ENCODE assay signal across 1 cellular context in genomic region chr2:10057231-10058107, GRCh38.
TF ChIP-seq lines count a peak whose summit lies in the region.

No MANE protein-coding gene starts in this region.

TF ChIP-seq in HepG2, 621 proteins besides CTCF, POLR2A, EP300 and RAD21 (continued from another document and continues in another):
- no peak for TF ChIP-seq CREB1 (IDR thresholded peaks at IDR 0.05)
- no peak for TF ChIP-seq CREB1 (CRISPR knock-in tag; IDR thresholded peaks at IDR 0.05)
- no peak for TF ChIP-seq PRMT3 (CRISPR knock-in tag; IDR thresholded peaks at IDR 0.05; ENCODE audit: borderline replicate concordance, low read depth)
- TF ChIP-seq KAT7 (CRISPR knock-in tag; IDR thresholded peaks at IDR 0.05; ENCODE audit: borderline replicate concordance) = no peak
- TF ChIP-seq HBP1 (CRISPR knock-in tag; IDR thresholded peaks at IDR 0.05; ENCODE audit: low read depth) = no peak
- no peak for TF ChIP-seq KMT2A (CRISPR knock-in tag; IDR thresholded peaks at IDR 0.05)
- no peak for TF ChIP-seq REL (CRISPR knock-in tag; conservative IDR thresholded peaks at IDR 0.05)
- no peak for TF ChIP-seq ARNT (IDR thresholded peaks at IDR 0.05)
- TF ChIP-seq ZNF124 (CRISPR knock-in tag; IDR thresholded peaks at IDR 0.05) = no peak
- no peak for TF ChIP-seq TEAD2 (CRISPR knock-in tag; IDR thresholded peaks at IDR 0.05)
- TF ChIP-seq ZNF83 (CRISPR knock-in tag; IDR thresholded peaks at IDR 0.05; ENCODE audit: borderline replicate concordance) = no peak
- TF ChIP-seq ZNF652 (CRISPR knock-in tag; IDR thresholded peaks at IDR 0.05; ENCODE audit: borderline replicate concordance, low read depth) = no peak
- TF ChIP-seq TRAFD1 (CRISPR knock-in tag; IDR thresholded peaks at IDR 0.05; ENCODE audit: borderline replicate concordance) = no peak
- TF ChIP-seq ZFP36 (IDR thresholded peaks at IDR 0.05; ENCODE audit: borderline replicate concordance, low read depth, low read length, partially characterized antibody) = no peak
- no peak for TF ChIP-seq ZNF670 (CRISPR knock-in tag; IDR thresholded peaks at IDR 0.05; ENCODE audit: borderline replicate concordance)
- no peak for TF ChIP-seq HOXA5 (CRISPR knock-in tag; IDR thresholded peaks at IDR 0.05)
- peak; percentile 17; the same call in 1 of the 2 replicates for TF ChIP-seq KDM2A (CRISPR knock-in tag; IDR thresholded peaks at IDR 0.05; ENCODE audit: borderline replicate concordance, low read depth)
- TF ChIP-seq CC2D1A (CRISPR knock-in tag; IDR thresholded peaks at IDR 0.05) = no peak
- TF ChIP-seq ZNF781 (CRISPR knock-in tag; IDR thresholded peaks at IDR 0.05; ENCODE audit: borderline replicate concordance, not compliant biosample characterization) = no peak
- TF ChIP-seq SMC3 (IDR thresholded peaks at IDR 0.05; ENCODE audit: low read length) = no peak
- no peak for TF ChIP-seq NFE2L2 (IDR thresholded peaks at IDR 0.05; ENCODE audit: low read length)
- TF ChIP-seq ZNF468 (CRISPR knock-in tag; IDR thresholded peaks at IDR 0.05) = no peak
- no peak for TF ChIP-seq MBD4 (IDR thresholded peaks at IDR 0.05; ENCODE audit: borderline replicate concordance, low read length)
- no peak for TF ChIP-seq NBN (conservative IDR thresholded peaks at IDR 0.05)
- TF ChIP-seq NFE2L1 (CRISPR knock-in tag; IDR thresholded peaks at IDR 0.05; ENCODE audit: borderline replicate concordance) = no peak
- TF ChIP-seq HNRNPK (IDR thresholded peaks at IDR 0.05; ENCODE audit: low read depth, low read length, poor library complexity, severe bottlenecking) = no peak
- no peak for TF ChIP-seq PRPF4 (IDR thresholded peaks at IDR 0.05; ENCODE audit: low read depth, low read length, poor library complexity, severe bottlenecking)
- TF ChIP-seq ZNF513 (CRISPR knock-in tag; conservative IDR thresholded peaks at IDR 0.05) = no peak
- TF ChIP-seq ZNF562 (CRISPR knock-in tag; IDR thresholded peaks at IDR 0.05; ENCODE audit: borderline replicate concordance) = no peak
- TF ChIP-seq PAX8 (CRISPR knock-in tag; IDR thresholded peaks at IDR 0.05; ENCODE audit: borderline replicate concordance) = no peak
- no peak for TF ChIP-seq CHD4 (IDR thresholded peaks at IDR 0.05; ENCODE audit: borderline replicate concordance, low read length)
- no peak for TF ChIP-seq ZNF138 (CRISPR knock-in tag; IDR thresholded peaks at IDR 0.05; ENCODE audit: low read depth)
- TF ChIP-seq ZFAT (CRISPR knock-in tag; conservative IDR thresholded peaks at IDR 0.05) = no peak
- 0 out of 2 replicates have a peak, but pooled peaks have one; percentile 9 for TF ChIP-seq ZNF335 (CRISPR knock-in tag; IDR thresholded peaks at IDR 0.05)
- no peak for TF ChIP-seq ZNF780A (CRISPR knock-in tag; IDR thresholded peaks at IDR 0.05)
- TF ChIP-seq GMEB2 (CRISPR knock-in tag; IDR thresholded peaks at IDR 0.05; ENCODE audit: low read depth) = no peak
- TF ChIP-seq CEBPG (CRISPR knock-in tag; IDR thresholded peaks at IDR 0.05) = no peak
- TF ChIP-seq FOXK2 (IDR thresholded peaks at IDR 0.05) = no peak
- no peak for TF ChIP-seq ZHX1 (CRISPR knock-in tag; IDR thresholded peaks at IDR 0.05; ENCODE audit: low read depth)
- 0 out of 2 replicates have a peak, but pooled peaks have one; percentile 19 for TF ChIP-seq ZNF317 (CRISPR knock-in tag; IDR thresholded peaks at IDR 0.05)
- TF ChIP-seq SNAPC2 (CRISPR knock-in tag; IDR thresholded peaks at IDR 0.05) = no peak
- TF ChIP-seq IKZF4 (CRISPR knock-in tag; IDR thresholded peaks at IDR 0.05; ENCODE audit: borderline replicate concordance, low read depth, not compliant biosample characterization) = no peak
- TF ChIP-seq ZNF557 (CRISPR knock-in tag; IDR thresholded peaks at IDR 0.05) = no peak
- no peak for TF ChIP-seq WIZ (CRISPR knock-in tag; IDR thresholded peaks at IDR 0.05)
- no peak for TF ChIP-seq ESRRA (CRISPR knock-in tag; IDR thresholded peaks at IDR 0.05; ENCODE audit: low read depth)
- no peak for TF ChIP-seq PHF5A (CRISPR knock-in tag; IDR thresholded peaks at IDR 0.05; ENCODE audit: low read depth, unreplicated experiment)
- TF ChIP-seq HIC2 (CRISPR knock-in tag; IDR thresholded peaks at IDR 0.05; ENCODE audit: low read depth) = no peak
- no peak for TF ChIP-seq MIER3 (CRISPR knock-in tag; IDR thresholded peaks at IDR 0.05; ENCODE audit: borderline replicate concordance)
- TF ChIP-seq BCL6 (CRISPR knock-in tag; IDR thresholded peaks at IDR 0.05) = 0 out of 2 replicates have a peak, but pooled peaks have one; percentile 6
- TF ChIP-seq ZNF800 (CRISPR knock-in tag; IDR thresholded peaks at IDR 0.05) = no peak
- no peak for TF ChIP-seq ZNF251 (CRISPR knock-in tag; IDR thresholded peaks at IDR 0.05)
- TF ChIP-seq ZNF432 (CRISPR knock-in tag; IDR thresholded peaks at IDR 0.05; ENCODE audit: borderline replicate concordance) = no peak
- TF ChIP-seq ZNF703 (CRISPR knock-in tag; IDR thresholded peaks at IDR 0.05; ENCODE audit: borderline replicate concordance) = no peak
- TF ChIP-seq ZNF737 (CRISPR knock-in tag; IDR thresholded peaks at IDR 0.05; ENCODE audit: borderline replicate concordance) = no peak
- no peak for TF ChIP-seq NFKBIZ (CRISPR knock-in tag; IDR thresholded peaks at IDR 0.05)
- no peak for TF ChIP-seq STAT5B (CRISPR knock-in tag; IDR thresholded peaks at IDR 0.05)
- TF ChIP-seq ZIK1 (CRISPR knock-in tag; IDR thresholded peaks at IDR 0.05; ENCODE audit: borderline replicate concordance, low read depth) = no peak
- TF ChIP-seq ZSCAN31 (CRISPR knock-in tag; IDR thresholded peaks at IDR 0.05; ENCODE audit: low read depth) = no peak
- no peak for TF ChIP-seq ZNF564 (CRISPR knock-in tag; IDR thresholded peaks at IDR 0.05)
- TF ChIP-seq ZNF777 (CRISPR knock-in tag; IDR thresholded peaks at IDR 0.05) = 0 out of 2 replicates have a peak, but pooled peaks have one; percentile 20
- no peak for TF ChIP-seq ZNF761 (CRISPR knock-in tag; conservative IDR thresholded peaks at IDR 0.05)
- no peak for TF ChIP-seq ZNF503 (CRISPR knock-in tag; IDR thresholded peaks at IDR 0.05)
- TF ChIP-seq ERF (CRISPR knock-in tag; IDR thresholded peaks at IDR 0.05) = 0 out of 2 replicates have a peak, but pooled peaks have one; percentile 23
- TF ChIP-seq ARNTL (CRISPR knock-in tag; IDR thresholded peaks at IDR 0.05) = no peak
- TF ChIP-seq HOXA3 (CRISPR knock-in tag; IDR thresholded peaks at IDR 0.05) = peak; percentile 33; the same call in 1 of the 2 replicates
- TF ChIP-seq ZNF567 (CRISPR knock-in tag; IDR thresholded peaks at IDR 0.05; ENCODE audit: borderline replicate concordance) = no peak
